ENCODE assay signal across 21 cellular contexts in the genomic region with DNA sequence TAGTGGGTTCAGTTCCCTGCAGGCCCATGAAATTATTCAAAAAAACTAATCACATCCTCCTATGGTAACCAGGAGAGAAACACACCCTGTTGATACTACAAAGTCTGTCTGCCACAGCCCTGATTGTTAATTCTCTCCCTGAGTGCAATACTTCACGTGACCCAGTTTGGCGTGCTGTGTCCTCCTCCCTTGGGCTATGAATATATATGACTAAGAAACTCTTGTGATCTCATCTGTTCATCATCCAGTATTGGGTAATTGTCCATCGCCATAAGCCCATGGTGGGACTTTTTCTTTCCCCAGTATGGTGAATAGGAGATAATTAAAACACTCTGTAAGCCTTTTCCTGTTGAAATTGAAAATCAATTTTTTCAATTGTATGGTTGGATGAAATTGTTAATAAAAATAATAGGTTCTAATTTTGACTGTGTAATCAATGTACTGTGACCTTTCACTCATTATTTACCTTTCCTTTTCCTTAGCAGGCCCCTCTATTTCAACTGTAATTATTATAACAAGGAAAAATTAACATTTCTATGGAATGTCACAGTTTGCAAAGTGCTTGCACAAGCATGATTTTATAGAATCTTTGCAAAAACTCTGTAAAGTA.
DNase-seq lines count a peak whose midpoint lies in the region; TF ChIP-seq lines count a peak whose summit lies in the region.
"Had no signal": no experiment of that assay in that cellular context is flagged by ENCODE, and none has a peak within 500 bp of the region (broad histone marks: within the 10 kb centered on the region; RNA-seq: fewer than 3 reads in every experiment).

No MANE protein-coding gene starts in this region.

- no peaks in the 10 kb centered on the region for H3K4me1 ChIP-seq in mammary epithelial cell (ENCODE audit: insufficient read depth, low read length)
- H3K4me1 ChIP-seq: Peyer's patch had no signal

- no peak overlapping the region for H3K27ac ChIP-seq in mammary epithelial cell (ENCODE audit: insufficient read depth, low read depth, low read length)
- H3K27ac ChIP-seq: C4-2B, Peyer's patch, SK-N-MC, skin epidermis had no signal

- TF ChIP-seq CTCF in mammary epithelial cell (conservative IDR thresholded peaks at IDR 0.05 in 1 of 2, IDR thresholded peaks at IDR 0.05 in 1 of 2; ENCODE audit: extremely low read depth in 1 of 2, insufficient read depth in 1 of 2, low read depth in 1 of 2, low read length in 2 of 2), result no peak

- H3K27me3 ChIP-seq in mammary epithelial cell (ENCODE audit: insufficient read depth, low read length), result no peaks in the 10 kb centered on the region
- H3K27me3 ChIP-seq: Peyer's patch had no signal

- no peak overlapping the region for H3K9ac ChIP-seq in mammary epithelial cell (ENCODE audit: insufficient read depth, low read length)

- intact Hi-C loops in mammary epithelial cell (cut with micrococcal nuclease), result no loop called here

- dilution Hi-C loops in mammary epithelial cell (cut with HindIII; ENCODE audit: low sequenced_read_pairs), result no loop called here

- CTCF ChIA-PET in mammary epithelial cell (lab: Charles Lee; ENCODE audit: low non-redundant PET), result no interaction called here

- H4K20me1 ChIP-seq in mammary epithelial cell (ENCODE audit: insufficient read depth, low read length), result no peaks in the 10 kb centered on the region

- DNase-seq in GM04503 (ENCODE audit: low read depth) (peak; percentile 11), LHCN-M2 (ENCODE audit: low read depth) (peak; percentile 24), mammary epithelial cell (peak; percentile 41), kidney tubule cell (ENCODE audit: low spot score) (peak; percentile 1), retina (no peak), Ammon's horn (ENCODE audit: low spot score) (no peak), NCI-H128 (lab: John Stamatoyannopoulos, UW; ENCODE audit: unreplicated experiment) (no peak)
- DNase-seq: activated CD4-positive, alpha-beta T cell treated with anti-CD3 and anti-CD28 coated beads, Interleukin-2, amount 50 U/mL, for 1 hour; activated naive CD4-positive, alpha-beta T cell treated with anti-CD3 and anti-CD28 coated beads, Interleukin-2, amount 10 ng/mL, durations not matched to agents 7 days and 5 days; amygdala; HFFc6; naive thymus-derived CD4-positive, alpha-beta T cell; NCI-H146; NCI-H510A; nucleus accumbens; Peyer's patch; substantia nigra; T-helper 2 cell had no signal

- in situ Hi-C loops in mammary epithelial cell (cut with MboI; ENCODE audit: low sequenced_read_pairs in 2 of 2), result no loop called here

- H3K9me3 ChIP-seq in mammary epithelial cell (replicated peaks; ENCODE audit: insufficient read depth, low read length), result no peaks in the 10 kb centered on the region
- H3K9me3 ChIP-seq: Peyer's patch had no signal

- H3K36me3 ChIP-seq in mammary epithelial cell (ENCODE audit: insufficient read depth, low read length), result no peaks in the 10 kb centered on the region
- H3K36me3 ChIP-seq: Peyer's patch had no signal

- H3K4me2 ChIP-seq in mammary epithelial cell (ENCODE audit: insufficient read depth, low read depth, low read length), result no peak overlapping the region

- BruUV-seq in mammary epithelial cell (replicated peaks; lab: Mats Ljungman, UMichigan), result no TSS peak

- no peak overlapping the region for H3K4me3 ChIP-seq in mammary epithelial cell (replicated peaks in 1 of 3; ENCODE audit: insufficient read depth in 1 of 3, low read depth in 2 of 3, low read length in 3 of 3)
- H3K4me3 ChIP-seq: Peyer's patch, SK-N-MC, skin epidermis had no signal

- H2AFZ ChIP-seq in mammary epithelial cell (ENCODE audit: low read depth, low read length), result no peak overlapping the region

- 18% methylated on average over 3 of the region's 3 CpGs for WGBS in mammary epithelial cell (ENCODE audit: low coverage, missing lambda C conversion rate)

- no peaks in the 10 kb centered on the region for H3K79me2 ChIP-seq in mammary epithelial cell (ENCODE audit: insufficient read depth, low read length)

Comparison
In these comparisons a context has a peak if more than half of its experiments do, and no peak if none do; other contexts are left out.
1. DNase-seq: peak in GM04503 (single experiment), LHCN-M2 (single experiment), mammary epithelial cell (single experiment) and kidney tubule cell (single experiment); none in retina (single experiment), Ammon's horn (single experiment) and NCI-H128 (single experiment).